ENCODE assay signal across 5 cellular contexts in the genomic region with DNA sequence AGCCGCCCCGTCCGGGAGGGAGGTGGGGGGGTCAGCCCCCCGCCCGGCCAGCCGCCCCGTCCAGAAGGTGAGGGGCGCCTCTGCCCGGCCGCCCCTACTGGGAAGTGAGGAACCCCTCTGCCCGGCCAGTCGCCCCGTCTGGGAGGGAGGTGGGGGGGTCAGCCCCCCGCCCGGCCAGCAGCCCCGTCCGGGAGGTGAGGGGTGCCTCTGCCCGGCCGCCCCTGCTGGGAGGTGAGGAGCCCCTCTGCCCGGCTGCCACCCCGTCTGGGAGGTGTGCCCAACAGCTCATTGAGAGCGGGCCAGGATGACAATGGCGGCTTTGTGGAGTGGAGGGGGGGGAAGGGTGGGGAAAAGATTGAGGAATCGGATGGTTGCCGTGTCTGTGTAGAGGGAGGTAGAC. TPM values are rescaled to one million over a fixed set of nuclear protein-coding genes. Genes with fewer than 3 reads are reported as not detected.
"Had no signal": no experiment of that assay in that cellular context is flagged by ENCODE, and none has a peak within 500 bp of the region (broad histone marks: within the 10 kb centered on the region; RNA-seq: fewer than 3 reads in every experiment).

No MANE protein-coding gene starts in this region.

RNA-seq across cellular contexts. Expression of a gene that starts 31.3 kb away (rescaled TPM):
- total RNA-seq: HepG2, HT-29, HT1080, IMR-90, K562 had no signal
